20 cellular contexts compared by ENCODE assay signal in the genomic region with DNA sequence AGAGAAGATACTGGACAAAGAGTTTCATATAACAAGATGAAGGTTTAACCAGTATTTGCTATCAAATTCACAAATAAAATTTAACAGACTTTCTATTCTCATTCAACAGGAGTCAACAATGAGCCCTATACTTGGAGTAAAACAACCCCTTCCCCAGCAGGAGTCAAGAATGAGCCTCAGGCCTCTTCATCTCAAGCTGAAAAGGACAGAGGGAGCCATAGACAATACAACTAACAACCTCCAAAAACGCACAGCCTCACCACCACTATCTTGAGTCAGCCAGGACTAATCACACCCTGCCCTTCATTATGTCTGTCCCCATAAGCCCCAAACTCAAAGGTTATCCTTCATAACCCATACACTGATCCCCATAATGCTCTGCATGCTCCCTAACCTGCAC.
"Had no signal": no experiment of that assay in that cellular context is flagged by ENCODE, and none has a peak within 500 bp of the region (broad histone marks: within the 10 kb centered on the region; RNA-seq: fewer than 3 reads in every experiment).

No MANE protein-coding gene starts in this region.

- ATAC-seq: foreskin keratinocyte; lower lobe of right lung; natural killer cell treated with Interleukin-12 subunit alpha and Interleukin-12 subunit beta and Interleukin-15 and Interleukin-18, amount 100 ng/mL, for 72 hours; pancreas; right cardiac atrium had no signal

- H3K27ac ChIP-seq: coronary artery, foreskin keratinocyte, left ventricle myocardium inferior, lower lobe of right lung, neural progenitor cell, pancreas had no signal

- H3K4me1 ChIP-seq: lower lobe of right lung, pancreas had no signal

- H3K9me3 ChIP-seq: left ventricle myocardium inferior, lower lobe of right lung, pancreas had no signal

- DNase-seq: effector CD4-positive, alpha-beta T cell; endodermal cell; erythroblast; foreskin keratinocyte; head of caudate nucleus; hippocampal formation; left ventricle myocardium inferior; lower lobe of right lung; midbrain; nucleus accumbens; pancreas; stimulated activated CD4-positive, alpha-beta T cell treated with anti-CD3 and anti-CD28 coated beads, Interleukin-2, amount 100 ng/mL, for 48 hours; stimulated activated naive CD4-positive, alpha-beta T cell treated with Interleukin-2 at 50 U/mL for 16 hours had no signal

- H2AFZ ChIP-seq: neural progenitor cell had no signal

- H3K4me3 ChIP-seq: coronary artery, left ventricle myocardium inferior, lower lobe of right lung, neural progenitor cell, pancreas, smooth muscle cell had no signal

- H3K4me2 ChIP-seq: neural progenitor cell, smooth muscle cell had no signal

- H3K9ac ChIP-seq: neural progenitor cell had no signal

- H3K27me3 ChIP-seq: foreskin keratinocyte, neural progenitor cell, pancreas had no signal

- FAIRE-seq: keratinocyte, pancreas, urothelium cell line had no signal
